Comparison of ENCODE assay signal across 11 cellular contexts in genomic region chr4:102612195-102612594, GRCh38.
DNase-seq lines count a peak whose midpoint lies in the region; ATAC-seq and TF ChIP-seq lines count a peak whose summit lies in the region.
"Had no signal": no experiment of that assay in that cellular context is flagged by ENCODE, and none has a peak within 500 bp of the region (broad histone marks: within the 10 kb centered on the region; RNA-seq: fewer than 3 reads in every experiment).

No MANE protein-coding gene starts in this region.

- H3K36me3 ChIP-seq in thyroid gland: peaks cover 48 to 50% of the 10 kb centered on the region in 2 donors

- H3K4me1 ChIP-seq in foreskin keratinocyte (peaks cover 23% of the 10 kb centered on the region), thyroid gland (peaks cover 3 to 10% of the 10 kb centered on the region in 2 donors)

- no peak for TF ChIP-seq POLR2A in thyroid gland (IDR thresholded peaks at IDR 0.05)

- WGBS in thyroid gland, 2 donors: 96 to 97% methylated on average over 2 of the region's 2 CpGs

- no peak overlapping the region for H3K4me3 ChIP-seq in thyroid gland (replicated peaks in 1 of 3)

- H3K27me3 ChIP-seq in foreskin keratinocyte (no peaks in the 10 kb centered on the region), thyroid gland (no peaks in the 10 kb centered on the region)

- DNase-seq in activated CD4-positive, alpha-beta T cell treated with anti-CD3 and anti-CD28 coated beads, Interleukin-2, amount 10 ng/mL, durations not matched to agents 7 days and 5 days: no peak
- no peak for DNase-seq in activated CD4-positive, alpha-beta T cell treated with anti-CD3 and anti-CD28 coated beads, Interleukin-2, amount 50 U/mL, for 48 hours
- no peak for DNase-seq in activated CD8-positive, alpha-beta T cell treated with anti-CD3 and anti-CD28 coated beads, Interleukin-2, amount 10 ng/mL, durations not matched to agents 7 days and 5 days
- DNase-seq in foreskin keratinocyte (peak in 1 of 2 donors; percentile 71), thyroid gland (no peak), ACHN (no peak), RWPE1 (ENCODE audit: low spot score) (no peak)
- no peak for DNase-seq in central memory CD4-positive, alpha-beta T cell
- DNase-seq: NCI-H345 had no signal

- H3K27ac Mint-ChIP-seq in activated CD4-positive, alpha-beta T cell treated with anti-CD3 and anti-CD28 coated beads, Interleukin-2, amount 10 ng/mL, durations not matched to agents 7 days and 5 days: peak overlapping the region; percentile 95
- H3K27ac Mint-ChIP-seq in activated CD8-positive, alpha-beta T cell treated with anti-CD3 and anti-CD28 coated beads, Interleukin-2, amount 10 ng/mL, durations not matched to agents 7 days and 5 days: peak overlapping the region; percentile 94

- CTCF ChIA-PET in activated CD4-positive, alpha-beta T cell treated with anti-CD3 and anti-CD28 coated beads, Interleukin-2, amount 10 ng/mL, durations not matched to agents 7 days and 5 days (lab: Charles Lee): interaction anchor here (0.6 to 2.9 kb wide), 8 partner anchors 8 to 163 kb away, joined by 3 to 7 read pairs (median 4); no protein-coding TSS in a partner anchor
- CTCF ChIA-PET in activated CD8-positive, alpha-beta T cell treated with anti-CD3 and anti-CD28 coated beads, Interleukin-2, amount 10 ng/mL, durations not matched to agents 7 days and 5 days (lab: Charles Lee): interaction anchor here (0.9 to 5.7 kb wide), 15 partner anchors 9 to 397 kb away, joined by 3 to 39 read pairs (median 6); partner anchors contain the start of gene NFKB1
- CTCF ChIA-PET in RWPE1 (lab: Yijun Ruan, JAX): no interaction called here

- no peak for ATAC-seq in activated CD8-positive, alpha-beta T cell treated with anti-CD3 and anti-CD28 coated beads, Interleukin-2, amount 10 ng/mL, durations not matched to agents 7 days and 5 days
- peak; percentile 48 for ATAC-seq in foreskin keratinocyte
- ATAC-seq: HCT116 had no signal

- peaks cover 90% of the 10 kb centered on the region for H3K4me1 Mint-ChIP-seq in activated CD4-positive, alpha-beta T cell treated with anti-CD3 and anti-CD28 coated beads, Interleukin-2, amount 10 ng/mL, durations not matched to agents 7 days and 5 days
- peaks cover 92% of the 10 kb centered on the region for H3K4me1 Mint-ChIP-seq in activated CD8-positive, alpha-beta T cell treated with anti-CD3 and anti-CD28 coated beads, Interleukin-2, amount 10 ng/mL, durations not matched to agents 7 days and 5 days (ENCODE audit: low read depth)
- H3K4me1 Mint-ChIP-seq: neural crest cell had no signal

- H3K27me3 Mint-ChIP-seq in activated CD4-positive, alpha-beta T cell treated with anti-CD3 and anti-CD28 coated beads, Interleukin-2, amount 10 ng/mL, durations not matched to agents 7 days and 5 days: no peaks in the 10 kb centered on the region
- no peaks in the 10 kb centered on the region for H3K27me3 Mint-ChIP-seq in activated CD8-positive, alpha-beta T cell treated with anti-CD3 and anti-CD28 coated beads, Interleukin-2, amount 10 ng/mL, durations not matched to agents 7 days and 5 days (ENCODE audit: low read depth)

- in situ Hi-C loops in ACHN (cut with HindIII; ENCODE audit: low pct_ligation_motif_present, low pct_unique_long_range_greater_than_20kb, low sequenced_read_pairs): no loop called here

- intact Hi-C loops in thyroid gland (cut with DNase I): no loop called here

- H3K9me3 ChIP-seq in thyroid gland: no peaks in the 10 kb centered on the region

- TF ChIP-seq CTCF in foreskin keratinocyte (conservative IDR thresholded peaks at IDR 0.05) (no peak), thyroid gland (IDR thresholded peaks at IDR 0.05) (no peak), RWPE1 (conservative IDR thresholded peaks at IDR 0.05; ENCODE audit: low read depth) (no peak)

- H3K4me3 Mint-ChIP-seq in activated CD4-positive, alpha-beta T cell treated with anti-CD3 and anti-CD28 coated beads, Interleukin-2, amount 10 ng/mL, durations not matched to agents 7 days and 5 days: peak overlapping the region; percentile 62
- H3K4me3 Mint-ChIP-seq in activated CD8-positive, alpha-beta T cell treated with anti-CD3 and anti-CD28 coated beads, Interleukin-2, amount 10 ng/mL, durations not matched to agents 7 days and 5 days: peak overlapping the region; percentile 85
- H3K4me3 Mint-ChIP-seq: neural crest cell had no signal

- H3K9me3 Mint-ChIP-seq in activated CD4-positive, alpha-beta T cell treated with anti-CD3 and anti-CD28 coated beads, Interleukin-2, amount 10 ng/mL, durations not matched to agents 7 days and 5 days: no peaks in the 10 kb centered on the region
- no peaks in the 10 kb centered on the region for H3K9me3 Mint-ChIP-seq in activated CD8-positive, alpha-beta T cell treated with anti-CD3 and anti-CD28 coated beads, Interleukin-2, amount 10 ng/mL, durations not matched to agents 7 days and 5 days (ENCODE audit: insufficient read depth)
- H3K9me3 Mint-ChIP-seq: neural crest cell had no signal

- H3K27ac ChIP-seq in foreskin keratinocyte (peak overlapping the region; percentile 52), thyroid gland (peak overlapping the region in 2 of 3 donors; percentile 44 to 62), RWPE1 (no peak overlapping the region)

- POLR2A ChIA-PET in activated CD4-positive, alpha-beta T cell treated with anti-CD3 and anti-CD28 coated beads, Interleukin-2, amount 10 ng/mL, durations not matched to agents 7 days and 5 days (lab: Charles Lee): no interaction called here
- POLR2A ChIA-PET in activated CD8-positive, alpha-beta T cell treated with anti-CD3 and anti-CD28 coated beads, Interleukin-2, amount 10 ng/mL, durations not matched to agents 7 days and 5 days (lab: Charles Lee): interaction anchor here (0.6 to 2.1 kb wide), 8 partner anchors 13 to 526 kb away, joined by 3 to 13 read pairs (median 5); partner anchors contain the start of gene NFKB1
- POLR2A ChIA-PET in RWPE1 (lab: Yijun Ruan, JAX; ENCODE audit: low non-redundant PET): interaction anchor here (0.7 kb wide), 1 partner anchor 215 kb away, joined by 3 read pairs; the partner anchor contains the start of gene UBE2D3

- peaks cover 95% of the 10 kb centered on the region for H3K36me3 Mint-ChIP-seq in activated CD4-positive, alpha-beta T cell treated with anti-CD3 and anti-CD28 coated beads, Interleukin-2, amount 10 ng/mL, durations not matched to agents 7 days and 5 days (ENCODE audit: low read depth)
- peaks cover 95% of the 10 kb centered on the region for H3K36me3 Mint-ChIP-seq in activated CD8-positive, alpha-beta T cell treated with anti-CD3 and anti-CD28 coated beads, Interleukin-2, amount 10 ng/mL, durations not matched to agents 7 days and 5 days (ENCODE audit: low read depth)
